Comparison of ENCODE assay signal across 8 cellular contexts in the genomic region with DNA sequence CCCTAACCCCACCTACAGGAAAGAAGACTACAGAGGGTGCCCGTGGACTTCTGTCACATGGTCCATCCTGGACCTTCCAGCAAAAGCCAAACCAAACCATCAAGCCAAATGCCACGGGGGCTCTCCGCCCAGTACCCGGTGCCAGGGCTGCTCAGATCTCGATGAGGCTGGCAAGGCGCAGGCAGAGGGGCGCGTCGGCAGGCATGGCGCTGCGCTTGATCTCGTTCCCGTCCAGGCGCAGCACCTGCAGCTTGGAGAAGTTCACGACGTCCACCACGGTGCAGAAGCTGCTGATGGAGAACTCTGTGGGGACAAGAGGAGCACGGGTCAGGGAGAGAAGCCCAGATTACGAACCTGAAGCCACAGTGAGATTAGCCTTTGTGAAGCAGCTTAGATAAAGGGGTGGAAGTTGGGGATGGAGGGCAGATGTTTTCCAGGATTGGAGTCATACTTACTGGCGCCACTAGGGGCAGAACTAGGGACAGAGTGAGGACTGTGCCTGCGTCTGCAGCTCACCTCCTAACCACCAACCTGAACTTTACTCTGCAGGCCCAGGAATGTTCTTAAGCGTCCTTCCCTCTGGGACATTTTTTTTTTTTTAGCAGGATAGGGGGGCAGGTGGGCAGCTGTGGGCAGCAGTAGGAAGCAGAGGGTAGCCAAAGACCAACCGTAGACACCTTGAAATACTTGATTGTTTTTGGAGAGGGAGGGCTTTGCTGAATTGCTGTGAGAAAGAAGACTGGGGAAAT. TPM values are rescaled to one million over a fixed set of nuclear protein-coding genes. Genes with fewer than 3 reads are reported as not detected.
A peak's percentile ranks its signal among the peaks of the same experiment; 100 is the strongest.
DNase-seq lines count a peak whose midpoint lies in the region; ATAC-seq and TF ChIP-seq lines count a peak whose summit lies in the region.

No MANE protein-coding gene starts in this region.

- H3K36me3 ChIP-seq in spleen: no peaks in the 10 kb centered on the region

- H3K27ac ChIP-seq in spleen: no peak overlapping the region

- H3K9me3 ChIP-seq in spleen: no peaks in the 10 kb centered on the region

- 43 to 67% (median 47%) methylated on average over 21 to 23 of the region's 23 CpGs for WGBS in spleen, 5 donors

- TF ChIP-seq POLR2A in spleen (IDR thresholded peaks at IDR 0.05): no peak

- peak overlapping the region; percentile 54 for H3K4me3 Mint-ChIP-seq in activated naive CD8-positive, alpha-beta T cell

- H3K4me1 Mint-ChIP-seq in activated naive CD8-positive, alpha-beta T cell (ENCODE audit: low read depth): peaks cover 21% of the 10 kb centered on the region

- H3K9me3 Mint-ChIP-seq in activated naive CD8-positive, alpha-beta T cell (ENCODE audit: low read depth): no peaks in the 10 kb centered on the region

- no peaks in the 10 kb centered on the region for H3K36me3 Mint-ChIP-seq in activated naive CD8-positive, alpha-beta T cell

- TF ChIP-seq CTCF in spleen (IDR thresholded peaks at IDR 0.05 in 8 of 11, conservative IDR thresholded peaks at IDR 0.05 in 3 of 11): peak; percentile 46 to 78 (median 69)

- ATAC-seq in left ventricle myocardium superior: peak; percentile 61
- no peak for ATAC-seq in HG03457 (IDR thresholded peaks at IDR 0.05; ENCODE audit: unreplicated experiment)

- intact Hi-C loops in left ventricle myocardium superior (cut with micrococcal nuclease): loop anchor here (5.0 kb wide), 1 partner anchor 145 kb away; no protein-coding TSS in a partner anchor
- intact Hi-C loops in spleen (cut with DNase I; ENCODE audit: low total_unique reads): loop anchor here (10.0 kb wide), 1 partner anchor 362 kb away; no protein-coding TSS in a partner anchor

- H3K27me3 Mint-ChIP-seq in activated naive CD8-positive, alpha-beta T cell: peaks cover 7% of the 10 kb centered on the region

- peaks cover 0 to 47% (median 27%) of the 10 kb centered on the region in 6 donors for H3K4me1 ChIP-seq in spleen

- no peak overlapping the region for H3K27ac Mint-ChIP-seq in activated naive CD8-positive, alpha-beta T cell

- DNase-seq in DMS153 treated with DMSO at 0.1 percent for 48 hours (lab: John Stamatoyannopoulos, UW; ENCODE audit: unreplicated experiment) (peak; percentile 43), HT1080 (ENCODE audit: low read depth) (peak; percentile 34), RPMI7951 (ENCODE audit: low read depth) (peak; percentile 25), left ventricle myocardium superior (peak; percentile 41), spleen (no peak), OCI-M2 (lab: John Stamatoyannopoulos, UW; ENCODE audit: unreplicated experiment) (no peak)

- peaks cover 0 to 38% (median 5%) of the 10 kb centered on the region in 7 donors for H3K27me3 ChIP-seq in spleen (replicated peaks in 1 of 7)

- no peak overlapping the region for H3K4me3 ChIP-seq in spleen

RNA-seq across cellular contexts. Expression of gene FMOD, which starts 8.6 kb away (rescaled TPM):
- total RNA-seq in HT1080 (2014; rRNA removed; shearing (Covaris generic)): 0.20 TPM in 1 of 2 replicates, not detected in the other
- polyA plus RNA-seq in HT1080 (2015; cell fraction: cytosol; rRNA removed): not detected in 2 replicates
- polyA plus RNA-seq in HT1080 (2015; cell fraction: nucleus; rRNA removed): not detected in 2 replicates
- total RNA-seq in RPMI7951 (2014; rRNA removed; shearing (Covaris generic)): not detected in 2 replicates
- 9.6 TPM for total RNA-seq in left ventricle myocardium superior
- total RNA-seq in spleen: 10 to 100 TPM; 11.6 to 30.0 (median 21.1) TPM
- 1 to 10 TPM; 4.5 to 8.4 (median 4.9) TPM for polyA plus RNA-seq in spleen

RNA-seq across cellular contexts. Expression of gene BTG2, which starts 37.0 kb away (rescaled TPM):
- 10.9 and 11.8 TPM in 2 replicates for total RNA-seq in HT1080 (2014; rRNA removed; shearing (Covaris generic))
- 10.4 and 10.8 TPM in 2 replicates for polyA plus RNA-seq in HT1080 (2015; cell fraction: cytosol; rRNA removed)
- polyA plus RNA-seq in HT1080 (2015; cell fraction: nucleus; rRNA removed): 6.6 and 8.0 TPM in 2 replicates
- 0.60 and 0.78 TPM in 2 replicates for total RNA-seq in RPMI7951 (2014; rRNA removed; shearing (Covaris generic))
- 41.3 TPM for total RNA-seq in left ventricle myocardium superior
- 100 to 1,000 TPM; 104 to 186 (median 153) TPM for total RNA-seq in spleen
- polyA plus RNA-seq in spleen: 10 to 100 TPM; 55.5 to 93.1 (median 69.3) TPM

Comparison
In these comparisons a context has a peak if more than half of its experiments do, and no peak if none do; other contexts are left out.
1. DNase-seq: peak in DMS153 treated with DMSO at 0.1 percent for 48 hours (single experiment), HT1080 (single experiment), RPMI7951 (single experiment) and left ventricle myocardium superior (single experiment); none in spleen (single experiment) and OCI-M2 (single experiment).